In genomic region chr12:120467439-120467838, GRCh38 we compare ENCODE assay signal across 14 cellular contexts. TPM values are rescaled to one million over a fixed set of nuclear protein-coding genes. Genes with fewer than 3 reads are reported as not detected.
A peak's percentile ranks its signal among the peaks of the same experiment; 100 is the strongest.
DNase-seq lines count a peak whose midpoint lies in the region; ATAC-seq, FAIRE-seq and TF ChIP-seq lines count a peak whose summit lies in the region.
"Had no signal": no experiment of that assay in that cellular context is flagged by ENCODE, and none has a peak within 500 bp of the region (broad histone marks: within the 10 kb centered on the region; RNA-seq: fewer than 3 reads in every experiment).

No MANE protein-coding gene starts in this region.

- in situ Hi-C loops in GM23248 (cut with MboI) = no loop called here

- H3K4me3 Mint-ChIP-seq in activated T-helper 1 cell treated with anti-CD3 and anti-CD28 coated beads, Interleukin-12 subunit alpha, Interleukin-12 subunit beta, Interleukin-2, Interleukin-4 antibody, amounts not matched to agents 30 ng/mL and 10 ng/mL and 1 ng/mL, durations not matched to agents 14 hours and 24 hours and 36 hours = peak overlapping the region; percentile 95
- peak overlapping the region; percentile 22 to 94 (median 86) for H3K4me3 Mint-ChIP-seq in naive B cell

- H3K27me3 Mint-ChIP-seq in activated T-helper 1 cell treated with anti-CD3 and anti-CD28 coated beads, Interleukin-12 subunit alpha, Interleukin-12 subunit beta, Interleukin-2, Interleukin-4 antibody, amounts not matched to agents 30 ng/mL and 10 ng/mL and 1 ng/mL, durations not matched to agents 14 hours and 24 hours and 36 hours (ENCODE audit: insufficient read depth) = peaks cover 2% of the 10 kb centered on the region
- no peaks in the 10 kb centered on the region for H3K27me3 Mint-ChIP-seq in naive B cell

- DNase-seq in GM23248 (no peak), naive B cell (no peak), GM12891 (ENCODE audit: insufficient read length, low spot score) (no peak), T1000 (lab: John Stamatoyannopoulos, UW) (no peak)
- DNase-seq in activated T-helper 1 cell treated with anti-CD3 and anti-CD28 coated beads, Interleukin-12 subunit alpha, Interleukin-12 subunit beta, Interleukin-2, Interleukin-4 antibody, amounts not matched to agents 30 ng/mL and 10 ng/mL and 1 ng/mL, durations not matched to agents 14 hours and 24 hours and 36 hours (ENCODE audit: low spot score) = no peak
- DNase-seq in stimulated activated CD4-positive, alpha-beta T cell treated with anti-CD3 and anti-CD28 coated beads, Interleukin-2, amount 100 ng/mL, for 24 hours = no peak
- DNase-seq: activated CD4-positive, CD25-positive, alpha-beta regulatory T cell treated with anti-CD3 and anti-CD28 coated beads, Interleukin-2, amount 50 U/mL, for 72 hours; cortex of kidney; NCI-H1105; retina; SHP77 treated with DMSO at 0.1 percent for 48 hours; stimulated activated CD4-positive, alpha-beta T cell treated with anti-CD3 and anti-CD28 coated beads, Interleukin-4, amount 100 ng/mL, for 4 hours had no signal

- peaks cover 48% of the 10 kb centered on the region for H3K4me1 Mint-ChIP-seq in activated T-helper 1 cell treated with anti-CD3 and anti-CD28 coated beads, Interleukin-12 subunit alpha, Interleukin-12 subunit beta, Interleukin-2, Interleukin-4 antibody, amounts not matched to agents 30 ng/mL and 10 ng/mL and 1 ng/mL, durations not matched to agents 14 hours and 24 hours and 36 hours (ENCODE audit: low read depth)
- peaks cover 28 to 44% (median 43%) of the 10 kb centered on the region in 3 donors for H3K4me1 Mint-ChIP-seq in naive B cell

- peaks cover 63 to 67% (median 66%) of the 10 kb centered on the region in 11 experiments for H4K20me1 ChIP-seq in BLaER1 treated with 17β-estradiol and CSF1 and Interleukin-3, amounts not matched to agents 10 nM and 100 nM
- peaks cover 6% of the 10 kb centered on the region; the same call in 1 of the 2 replicates for H4K20me1 ChIP-seq in GM23248 (ENCODE audit: insufficient read depth)

- intact Hi-C loops in activated T-helper 1 cell treated with anti-CD3 and anti-CD28 coated beads, Interleukin-12 subunit alpha, Interleukin-12 subunit beta, Interleukin-2, Interleukin-4 antibody, amounts not matched to agents 30 ng/mL and 10 ng/mL and 1 ng/mL, durations not matched to agents 14 hours and 24 hours and 36 hours (cut with micrococcal nuclease) = loop anchor here (10.0 kb wide), 1 partner anchor 243 kb away; no protein-coding TSS in a partner anchor

- H3K4me3 ChIP-seq in BLaER1 treated with 17β-estradiol and CSF1 and Interleukin-3, amounts not matched to agents 10 nM and 100 nM = peak overlapping the region in 7 of 10 experiments; percentile 85 to 99 (median 96); a peak in 10 of 20 replicates
- H3K4me3 ChIP-seq in GM23248 = no peak overlapping the region

- H2AFZ ChIP-seq in GM23248 = no peak overlapping the region

- no peaks in the 10 kb centered on the region for H3K27me3 ChIP-seq in BLaER1 treated with 17β-estradiol and CSF1 and Interleukin-3, amounts not matched to agents 10 nM and 100 nM
- H3K27me3 ChIP-seq in GM23248 (replicated peaks; ENCODE audit: insufficient read depth) = no peaks in the 10 kb centered on the region

- peaks cover 45% of the 10 kb centered on the region for H3F3A ChIP-seq in GM23248 (ENCODE audit: insufficient read depth)

- no peak overlapping the region for H3K27ac Mint-ChIP-seq in activated T-helper 1 cell treated with anti-CD3 and anti-CD28 coated beads, Interleukin-12 subunit alpha, Interleukin-12 subunit beta, Interleukin-2, Interleukin-4 antibody, amounts not matched to agents 30 ng/mL and 10 ng/mL and 1 ng/mL, durations not matched to agents 14 hours and 24 hours and 36 hours
- peak overlapping the region in 5 of 6 donors; percentile 18 to 88 (median 84) for H3K27ac Mint-ChIP-seq in naive B cell

- H3K27ac ChIP-seq in BLaER1 treated with 17β-estradiol and CSF1 and Interleukin-3, amounts not matched to agents 10 nM and 100 nM = no peak overlapping the region
- H3K27ac ChIP-seq in GM23248 = 0 out of 2 replicates have a peak overlapping the region, but pooled peaks have one; percentile 16

- no peak for TF ChIP-seq POLR2A in GM12891 (IDR thresholded peaks at IDR 0.05; ENCODE audit: low read depth, low read length)

- ATAC-seq in naive B cell (ENCODE audit: low read depth in 2 of 2) = no peak
- no peak for ATAC-seq in GM18907 (IDR thresholded peaks at IDR 0.05; ENCODE audit: unreplicated experiment)

- peak overlapping the region; percentile 92 to 99 (median 98); a peak in 18 of 22 replicates for H3K9ac ChIP-seq in BLaER1 treated with 17β-estradiol and CSF1 and Interleukin-3, amounts not matched to agents 10 nM and 100 nM
- 0 out of 2 replicates have a peak overlapping the region, but pooled peaks have one; percentile 89 for H3K9ac ChIP-seq in GM23248

- peak overlapping the region; percentile 72 to 95 (median 90) for H3K4me2 ChIP-seq in BLaER1 treated with 17β-estradiol and CSF1 and Interleukin-3, amounts not matched to agents 10 nM and 100 nM
- peak overlapping the region; percentile 90 for H3K4me2 ChIP-seq in GM23248 (ENCODE audit: unreplicated experiment)

- 91 to 92% methylated on average over 6 of the region's 6 CpGs for WGBS in GM23248 (ENCODE audit: low coverage in 1 of 2, low lambda C conversion rate in 2 of 2, missing lambda C conversion rate in 2 of 2), 2 experiments

- no peaks in the 10 kb centered on the region for H3K9me2 ChIP-seq in GM23248 (ENCODE audit: insufficient read depth)

- peaks cover 35 to 50% (median 42%) of the 10 kb centered on the region in 10 experiments for H3K4me1 ChIP-seq in BLaER1 treated with 17β-estradiol and CSF1 and Interleukin-3, amounts not matched to agents 10 nM and 100 nM
- peaks cover 25% of the 10 kb centered on the region for H3K4me1 ChIP-seq in GM23248 (ENCODE audit: insufficient read depth)

- peaks cover 45% of the 10 kb centered on the region for H3K36me3 Mint-ChIP-seq in activated T-helper 1 cell treated with anti-CD3 and anti-CD28 coated beads, Interleukin-12 subunit alpha, Interleukin-12 subunit beta, Interleukin-2, Interleukin-4 antibody, amounts not matched to agents 30 ng/mL and 10 ng/mL and 1 ng/mL, durations not matched to agents 14 hours and 24 hours and 36 hours (ENCODE audit: low read depth)
- H3K36me3 Mint-ChIP-seq in naive B cell = peaks cover 0 to 4% of the 10 kb centered on the region in 2 donors

- no peaks in the 10 kb centered on the region for H3K9me3 ChIP-seq in BLaER1 treated with 17β-estradiol and CSF1 and Interleukin-3, amounts not matched to agents 10 nM and 100 nM (replicated peaks in 1 of 11)
- no peaks in the 10 kb centered on the region for H3K9me3 ChIP-seq in GM23248 (ENCODE audit: low read depth)

- peaks cover 46 to 55% (median 54%) of the 10 kb centered on the region in 11 experiments for H3K36me3 ChIP-seq in BLaER1 treated with 17β-estradiol and CSF1 and Interleukin-3, amounts not matched to agents 10 nM and 100 nM
- H3K36me3 ChIP-seq in GM23248 (ENCODE audit: low read depth) = peaks cover 39% of the 10 kb centered on the region

- no peak for FAIRE-seq in GM12891 (lab: Jason Lieb, UNC)

- peaks cover 96% of the 10 kb centered on the region for H3K79me2 ChIP-seq in GM23248 (ENCODE audit: insufficient read depth)

- H3K9me3 Mint-ChIP-seq in activated T-helper 1 cell treated with anti-CD3 and anti-CD28 coated beads, Interleukin-12 subunit alpha, Interleukin-12 subunit beta, Interleukin-2, Interleukin-4 antibody, amounts not matched to agents 30 ng/mL and 10 ng/mL and 1 ng/mL, durations not matched to agents 14 hours and 24 hours and 36 hours = no peaks in the 10 kb centered on the region
- no peaks in the 10 kb centered on the region for H3K9me3 Mint-ChIP-seq in naive B cell

RNA-seq across cellular contexts. Expression of gene SRSF9, which starts 2.1 kb away (rescaled TPM):
- 129 and 154 TPM in 2 replicates for total RNA-seq in GM23248 (2014; rRNA removed; shearing (Covaris generic))
- polyA plus RNA-seq in GM23248 (2016; fragmentation: Nextera tagmentation; extraction: Ambion mirVana) (329 and 345 TPM in 2 replicates), naive B cell (ENCODE audit: low read depth in 6 of 6) (100 to 1,000 TPM; 208 to 293 (median 218) TPM)
- 233 and 239 TPM in 2 replicates for total RNA-seq in activated T-helper 1 cell treated with anti-CD3 and anti-CD28 coated beads, Interleukin-12 subunit alpha, Interleukin-12 subunit beta, Interleukin-2, Interleukin-4 antibody, amounts not matched to agents 30 ng/mL and 10 ng/mL and 1 ng/mL, durations not matched to agents 14 hours and 24 hours and 36 hours
- polyA plus RNA-seq in GM12891 (2012; ENCODE audit: low read depth, missing spikeins) = 146 TPM

RNA-seq across cellular contexts. Expression of gene GATC, which starts 21.2 kb away (rescaled TPM):
- total RNA-seq in GM23248 (2014; rRNA removed; shearing (Covaris generic)) = 15.9 and 17.2 TPM in 2 replicates
- polyA plus RNA-seq in GM23248 (2016; fragmentation: Nextera tagmentation; extraction: Ambion mirVana) (18.3 and 18.8 TPM in 2 replicates), naive B cell (ENCODE audit: low read depth in 6 of 6) (10 to 100 TPM in 5 of 6 donors, 1 to 10 TPM in 1; 9.7 to 16.3 (median 14.5) TPM)
- 34.0 and 38.8 TPM in 2 replicates for total RNA-seq in activated T-helper 1 cell treated with anti-CD3 and anti-CD28 coated beads, Interleukin-12 subunit alpha, Interleukin-12 subunit beta, Interleukin-2, Interleukin-4 antibody, amounts not matched to agents 30 ng/mL and 10 ng/mL and 1 ng/mL, durations not matched to agents 14 hours and 24 hours and 36 hours
- 11.3 TPM for polyA plus RNA-seq in GM12891 (2012; ENCODE audit: low read depth, missing spikeins)

RNA-seq across cellular contexts. Expression of gene TRIAP1, which starts 21.3 kb away (rescaled TPM):
- total RNA-seq in GM23248 (2014; rRNA removed; shearing (Covaris generic)) = 45.6 and 47.0 TPM in 2 replicates
- 68.6 and 70.3 TPM in 2 replicates for polyA plus RNA-seq in GM23248 (2016; fragmentation: Nextera tagmentation; extraction: Ambion mirVana)
- 50.7 and 55.7 TPM in 2 replicates for total RNA-seq in activated T-helper 1 cell treated with anti-CD3 and anti-CD28 coated beads, Interleukin-12 subunit alpha, Interleukin-12 subunit beta, Interleukin-2, Interleukin-4 antibody, amounts not matched to agents 30 ng/mL and 10 ng/mL and 1 ng/mL, durations not matched to agents 14 hours and 24 hours and 36 hours
- 10 to 100 TPM; 49.1 to 66.6 (median 58.4) TPM for polyA plus RNA-seq in naive B cell (ENCODE audit: low read depth in 6 of 6)
- 73.8 TPM for polyA plus RNA-seq in GM12891 (2012; ENCODE audit: low read depth, missing spikeins)

RNA-seq across cellular contexts. Expression of gene DYNLL1, which starts 28.5 kb away (rescaled TPM):
- total RNA-seq in GM23248 (2014; rRNA removed; shearing (Covaris generic)) = 301 and 340 TPM in 2 replicates
- polyA plus RNA-seq in GM23248 (2016; fragmentation: Nextera tagmentation; extraction: Ambion mirVana) (778 and 782 TPM in 2 replicates), naive B cell (ENCODE audit: low read depth in 6 of 6) (100 to 1,000 TPM; 206 to 326 (median 268) TPM)
- total RNA-seq in activated T-helper 1 cell treated with anti-CD3 and anti-CD28 coated beads, Interleukin-12 subunit alpha, Interleukin-12 subunit beta, Interleukin-2, Interleukin-4 antibody, amounts not matched to agents 30 ng/mL and 10 ng/mL and 1 ng/mL, durations not matched to agents 14 hours and 24 hours and 36 hours = 341 and 356 TPM in 2 replicates
- polyA plus RNA-seq in GM12891 (2012; ENCODE audit: low read depth, missing spikeins) = 288 TPM

RNA-seq across cellular contexts. Expression of gene COX6A1, which starts 29.5 kb away (rescaled TPM):
- 247 and 358 TPM in 2 replicates for total RNA-seq in GM23248 (2014; rRNA removed; shearing (Covaris generic))
- polyA plus RNA-seq in GM23248 (2016; fragmentation: Nextera tagmentation; extraction: Ambion mirVana) (806 and 824 TPM in 2 replicates), naive B cell (ENCODE audit: low read depth in 6 of 6) (1,000 to 10,000 TPM in 1 of 6 donors, 100 to 1,000 TPM in 5; 716 to 1,228 (median 856) TPM)
- 352 and 365 TPM in 2 replicates for total RNA-seq in activated T-helper 1 cell treated with anti-CD3 and anti-CD28 coated beads, Interleukin-12 subunit alpha, Interleukin-12 subunit beta, Interleukin-2, Interleukin-4 antibody, amounts not matched to agents 30 ng/mL and 10 ng/mL and 1 ng/mL, durations not matched to agents 14 hours and 24 hours and 36 hours
- polyA plus RNA-seq in GM12891 (2012; ENCODE audit: low read depth, missing spikeins) = 673 TPM
